ENCODE assay signal across 8 cellular contexts in the genomic region with DNA sequence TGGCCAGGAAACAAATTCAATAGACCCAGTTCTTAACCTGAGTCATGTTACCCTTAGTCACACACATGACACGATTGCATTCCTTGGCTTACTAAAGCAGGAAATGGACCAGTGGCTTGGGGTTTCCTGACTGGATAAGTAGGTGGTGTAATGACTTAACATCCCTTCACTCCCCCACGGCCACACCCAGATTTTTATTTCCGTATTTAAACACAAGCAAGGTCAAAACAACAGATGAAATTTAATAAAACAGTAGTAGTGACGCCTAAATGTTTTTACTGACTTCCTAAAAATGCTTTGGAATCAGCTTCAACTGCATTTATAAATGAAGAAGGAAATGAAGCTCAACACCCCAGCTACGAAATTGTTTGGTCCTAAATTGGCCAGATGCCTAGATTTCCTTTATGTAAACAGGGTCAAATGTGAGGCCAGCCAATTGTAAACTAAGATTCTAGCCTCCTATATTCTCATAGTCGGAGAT.
DNase-seq lines count a peak whose midpoint lies in the region; ATAC-seq and TF ChIP-seq lines count a peak whose summit lies in the region.

No MANE protein-coding gene starts in this region.

- TSS peak; percentile 37 for BruUV-seq in PC-3 (replicated peaks; lab: Mats Ljungman, UMichigan)

- H3K27ac ChIP-seq in PC-3 (ENCODE audit: low read length) (peak overlapping the region; percentile 92), breast epithelium (peak overlapping the region; percentile 68 to 70), substantia nigra (ENCODE audit: low read depth, low read length, poor library complexity, severe bottlenecking) (no peak overlapping the region)

- no peaks in the 10 kb centered on the region for H3K79me2 ChIP-seq in PC-3 (ENCODE audit: low read length)

- TF ChIP-seq CTCF in PC-3 (conservative IDR thresholded peaks at IDR 0.05; ENCODE audit: low read depth, low read length) (no peak), breast epithelium (IDR thresholded peaks at IDR 0.05) (no peak)

- ATAC-seq in PC-3 (peak; percentile 99), GM19455 (IDR thresholded peaks at IDR 0.05; ENCODE audit: unreplicated experiment) (no peak), HG03571 (IDR thresholded peaks at IDR 0.05; ENCODE audit: unreplicated experiment) (no peak), GM19463 (IDR thresholded peaks at IDR 0.05; ENCODE audit: unreplicated experiment) (no peak)

- peak overlapping the region; percentile 56 for H3K9ac ChIP-seq in PC-3 (ENCODE audit: low read length)

- intact Hi-C loops in PC-3 (cut with micrococcal nuclease) = loop anchor here (5.0 kb wide), 3 partner anchors 112 to 307 kb away; no protein-coding TSS in a partner anchor
- intact Hi-C loops in breast epithelium (cut with DNase I; ENCODE audit: low total_unique reads) = loop anchor here (2.0 kb wide), 1 partner anchor 19 kb away; no protein-coding TSS in a partner anchor

- H3K4me2 ChIP-seq in PC-3 (ENCODE audit: low read length) = peak overlapping the region; percentile 65

- H2AFZ ChIP-seq in PC-3 (ENCODE audit: low read length) = peak overlapping the region; percentile 74

- H3K9me3 ChIP-seq in PC-3 (ENCODE audit: low read length) = no peaks in the 10 kb centered on the region
- no peaks in the 10 kb centered on the region for H3K9me3 ChIP-seq in breast epithelium

- no peaks in the 10 kb centered on the region for H4K20me1 ChIP-seq in PC-3 (ENCODE audit: low read length)

- CTCF ChIA-PET in PC-3 (lab: Charles Lee) = no interaction called here

- DNase-seq in GF-D8 (lab: John Stamatoyannopoulos, UW) (peak; percentile 56), PC-3 (peak; percentile 94), breast epithelium (ENCODE audit: low spot score in 2 of 2) (peak in 1 of 2 donors; percentile 68), medulla oblongata (ENCODE audit: extremely low spot score) (peak; percentile 30), substantia nigra (lab: John Stamatoyannopoulos, UW) (no peak)

- POLR2A ChIA-PET in PC-3 (lab: Charles Lee; ENCODE audit: unreplicated experiment) = interaction anchor here (0.6 kb wide), 1 partner anchor 160 kb away, joined by 19 read pairs; no protein-coding TSS in a partner anchor

- H3K4me3 ChIP-seq in PC-3 (ENCODE audit: low read length) = peak overlapping the region; percentile 22; the same call in 1 of the 2 replicates
- H3K4me3 ChIP-seq in breast epithelium = no peak overlapping the region

- H3F3A ChIP-seq in PC-3 (ENCODE audit: low read length, unreplicated experiment) = no peaks in the 10 kb centered on the region

- no peak for TF ChIP-seq POLR2A in breast epithelium (IDR thresholded peaks at IDR 0.05)

- H3K4me1 ChIP-seq in PC-3 (ENCODE audit: insufficient read depth, low read length) = peaks cover 26% of the 10 kb centered on the region
- no peaks in the 10 kb centered on the region for H3K4me1 ChIP-seq in breast epithelium

- no peaks in the 10 kb centered on the region for H3K9me2 ChIP-seq in PC-3 (replicated peaks; ENCODE audit: low read length)

- H3K36me3 ChIP-seq in PC-3 (ENCODE audit: low read depth, low read length) (no peaks in the 10 kb centered on the region), breast epithelium (no peaks in the 10 kb centered on the region)

- H3K27me3 ChIP-seq in PC-3 (ENCODE audit: low read length) (no peaks in the 10 kb centered on the region), breast epithelium (no peaks in the 10 kb centered on the region)

Comparison
In these comparisons a context has a peak if more than half of its experiments do, and no peak if none do; other contexts are left out.
1. DNase-seq: peak in GF-D8 (single experiment), PC-3 (single experiment) and medulla oblongata (single experiment); none in substantia nigra (0 of 49).